ENCODE assay signal across 8 cellular contexts in genomic region chr1:54335396-54336056, GRCh38.
A peak's percentile ranks its signal among the peaks of the same experiment; 100 is the strongest.
DNase-seq lines count a peak whose midpoint lies in the region; ATAC-seq and FAIRE-seq lines count a peak whose summit lies in the region.

No MANE protein-coding gene starts in this region.

- H3K9me3 Mint-ChIP-seq in activated CD4-positive, alpha-beta T cell treated with anti-CD3 and anti-CD28 coated beads for 36 hours (ENCODE audit: low read depth), result no peaks in the 10 kb centered on the region

- no peak overlapping the region for H3K4me3 Mint-ChIP-seq in activated CD4-positive, alpha-beta T cell treated with anti-CD3 and anti-CD28 coated beads for 36 hours

- H3K27me3 Mint-ChIP-seq in activated CD4-positive, alpha-beta T cell treated with anti-CD3 and anti-CD28 coated beads for 36 hours, result no peaks in the 10 kb centered on the region

- POLR2A ChIA-PET in activated CD4-positive, alpha-beta T cell treated with anti-CD3 and anti-CD28 coated beads for 36 hours (lab: Charles Lee), result interaction anchor here (0.7 kb wide), 1 partner anchor 338 kb away, joined by 3 read pairs; no protein-coding TSS in a partner anchor

- no peak for ATAC-seq in GM19035 (IDR thresholded peaks at IDR 0.05; ENCODE audit: unreplicated experiment)
- no peak for ATAC-seq in activated CD4-positive, alpha-beta T cell treated with anti-CD3 and anti-CD28 coated beads for 36 hours

- CTCF ChIA-PET in activated CD4-positive, alpha-beta T cell treated with anti-CD3 and anti-CD28 coated beads for 36 hours (lab: Charles Lee), result no interaction called here

- DNase-seq in NCI-H82 (lab: John Stamatoyannopoulos, UW) (peak; percentile 66), NCI-H82 treated with DMSO at 0.1 percent for 48 hours (lab: John Stamatoyannopoulos, UW; ENCODE audit: unreplicated experiment) (no peak), dermis blood vessel endothelial cell (peak; percentile 93), lung microvascular endothelial cell (ENCODE audit: low read depth in 2 of 2) (peak; percentile 31 to 93), urothelium cell line (ENCODE audit: low spot score) (peak; percentile 87)
- DNase-seq in activated CD4-positive, alpha-beta T cell treated with anti-CD3 and anti-CD28 coated beads for 36 hours, result no peak
- DNase-seq in activated CD8-positive, alpha-beta memory T cell treated with anti-CD3 and anti-CD28 coated beads, Interleukin-2, amount 50 U/mL, for 48 hours, result no peak

- peaks cover 45% of the 10 kb centered on the region for H3K4me1 Mint-ChIP-seq in activated CD4-positive, alpha-beta T cell treated with anti-CD3 and anti-CD28 coated beads for 36 hours

- FAIRE-seq in urothelium cell line (lab: Jason Lieb, UNC), result no peak

- H3K27ac Mint-ChIP-seq in activated CD4-positive, alpha-beta T cell treated with anti-CD3 and anti-CD28 coated beads for 36 hours, result no peak overlapping the region

- intact Hi-C loops in activated CD4-positive, alpha-beta T cell treated with anti-CD3 and anti-CD28 coated beads for 36 hours (cut with DNase I, micrococcal nuclease), result no loop called here

- H3K36me3 Mint-ChIP-seq in activated CD4-positive, alpha-beta T cell treated with anti-CD3 and anti-CD28 coated beads for 36 hours (ENCODE audit: low read depth), result peaks cover 5% of the 10 kb centered on the region

Comparison
In these comparisons a context has a peak if more than half of its experiments do, and no peak if none do; other contexts are left out.
1. DNase-seq: peak in NCI-H82 (single experiment), dermis blood vessel endothelial cell (single experiment), lung microvascular endothelial cell (2 of 2) and urothelium cell line (single experiment); none in NCI-H82 treated with DMSO at 0.1 percent for 48 hours (single experiment), activated CD4-positive, alpha-beta T cell treated with anti-CD3 and anti-CD28 coated beads for 36 hours (single experiment) and activated CD8-positive, alpha-beta memory T cell treated with anti-CD3 and anti-CD28 coated beads, Interleukin-2, amount 50 U/mL, for 48 hours (single experiment).